Comparison of ENCODE assay signal across 16 cellular contexts in genomic region chr13:113851480-113851803, GRCh38.
"Had no signal": no experiment of that assay in that cellular context is flagged by ENCODE, and none has a peak within 500 bp of the region (broad histone marks: within the 10 kb centered on the region; RNA-seq: fewer than 3 reads in every experiment).

No MANE protein-coding gene starts in this region.

- H3K4me3 ChIP-seq: coronary artery, dorsolateral prefrontal cortex, left ventricle myocardium inferior, lower lobe of right lung had no signal

- H3K36me3 ChIP-seq: lower lobe of right lung had no signal

- H3K9me3 ChIP-seq: left ventricle myocardium inferior, lower lobe of right lung had no signal

- H3K27ac Mint-ChIP-seq: immature natural killer cell, memory B cell, mesothelial cell of epicardium, natural killer cell had no signal

- H3K36me3 Mint-ChIP-seq: immature natural killer cell, memory B cell, mesothelial cell of epicardium, natural killer cell had no signal

- ATAC-seq: esophagus mucosa, left cardiac atrium, lower lobe of right lung, natural killer cell had no signal

- DNase-seq: effector memory CD4-positive, alpha-beta T cell; immature natural killer cell; left cardiac atrium; left ventricle myocardium inferior; lower lobe of right lung; small intestine; stimulated activated CD4-positive, alpha-beta T cell treated with anti-CD3 and anti-CD28 coated beads, Interleukin-12 subunit alpha, Interleukin-12 subunit beta, amount 100 ng/mL, for 4 hours; stimulated activated naive CD4-positive, alpha-beta T cell treated with Interleukin-2 at 50 U/mL for 16 hours; trophoblast cell had no signal

- H3K27ac ChIP-seq: coronary artery, dorsolateral prefrontal cortex, lower lobe of right lung had no signal

- H3K9me3 Mint-ChIP-seq: immature natural killer cell, memory B cell, mesothelial cell of epicardium, natural killer cell, neural crest cell had no signal

- H3K27me3 ChIP-seq: dorsolateral prefrontal cortex had no signal

- H3K4me3 Mint-ChIP-seq: immature natural killer cell, memory B cell, mesothelial cell of epicardium, natural killer cell, neural crest cell had no signal
